19 cellular contexts compared by ENCODE assay signal in the genomic region with DNA sequence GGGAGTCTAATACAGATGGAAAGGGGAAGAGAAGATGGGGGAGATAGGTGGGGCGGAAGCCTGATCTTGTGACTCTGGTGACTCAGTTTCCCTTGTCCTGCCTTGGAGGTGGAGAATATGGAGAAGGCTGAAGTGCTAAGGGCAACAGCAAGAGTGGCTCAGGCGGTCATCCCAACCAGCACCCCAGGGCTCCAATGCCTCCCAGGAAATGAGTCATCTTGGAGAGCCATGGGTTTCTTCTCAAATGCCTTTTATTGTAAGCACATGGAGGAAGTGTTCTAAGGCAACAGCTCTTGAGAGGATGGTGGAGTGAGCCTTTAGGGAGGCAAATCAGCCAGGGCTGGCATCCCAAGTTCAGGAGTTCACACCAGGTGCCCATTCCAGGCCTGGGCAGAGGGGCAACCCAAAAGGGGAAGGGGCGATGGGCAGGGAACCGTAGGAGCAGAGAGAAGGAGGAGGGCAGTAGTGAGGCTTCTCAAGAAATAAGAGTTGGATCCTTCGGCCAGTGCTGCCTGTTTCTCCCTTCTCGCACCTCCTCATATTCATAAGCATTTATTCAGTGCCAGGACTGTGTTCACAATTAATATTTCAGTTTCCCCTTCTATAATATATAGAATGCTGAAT. TPM values are rescaled to one million over a fixed set of nuclear protein-coding genes. Genes with fewer than 3 reads are reported as not detected.
DNase-seq lines count a peak whose midpoint lies in the region; ATAC-seq and TF ChIP-seq lines count a peak whose summit lies in the region.
"Had no signal": no experiment of that assay in that cellular context is flagged by ENCODE, and none has a peak within 500 bp of the region (broad histone marks: within the 10 kb centered on the region; RNA-seq: fewer than 3 reads in every experiment).

No MANE protein-coding gene starts in this region.

- H3K4me1 ChIP-seq in RWPE2 (ENCODE audit: insufficient read depth, poor library complexity, severe bottlenecking) = peaks cover 28% of the 10 kb centered on the region
- peaks cover 12% of the 10 kb centered on the region for H3K4me1 ChIP-seq in HAP-1

- H3K9me3 ChIP-seq in RWPE2 (ENCODE audit: severe bottlenecking) = no peaks in the 10 kb centered on the region
- H3K9me3 ChIP-seq in HAP-1 = no peaks in the 10 kb centered on the region
- H3K9me3 ChIP-seq: left ventricle myocardium inferior, right atrium auricular region had no signal

- peak overlapping the region; percentile 89 for H3K27ac ChIP-seq in RWPE2 (ENCODE audit: poor library complexity, severe bottlenecking)
- H3K27ac ChIP-seq: left ventricle myocardium inferior, right atrium auricular region had no signal

- DNase-seq in AG10803 (ENCODE audit: low read depth) = peak; percentile 57
- DNase-seq in HK-2 (ENCODE audit: unreplicated experiment) = peak; percentile 61
- DNase-seq in RWPE2 (ENCODE audit: low spot score) = no peak
- peak; percentile 36 for DNase-seq in fibroblast of the aortic adventitia (ENCODE audit: low read depth)
- DNase-seq in HAP-1 (ENCODE audit: low spot score in 2 of 2) = no peak
- DNase-seq in NCI-H446 treated with DMSO at 0.1 percent for 48 hours (lab: John Stamatoyannopoulos, UW) = no peak
- no peak for DNase-seq in NCI-H2029 treated with DMSO at 0.1 percent for 48 hours (lab: John Stamatoyannopoulos, UW)
- DNase-seq in germinal center (ENCODE audit: low spot score) = no peak
- DNase-seq: activated T-cell treated with anti-CD3 and anti-CD28 coated beads, Interleukin-2, amount 50 U/mL, for 72 hours; AML-193; amygdala; dermis blood vessel endothelial cell; DMS79; head of caudate nucleus; left ventricle myocardium inferior; nephron progenitor cell; stimulated activated CD4-positive, alpha-beta T cell treated with anti-CD3 and anti-CD28 coated beads, Interleukin-4, amount 100 ng/mL, for 1 hour had no signal

- in situ Hi-C loops in HAP-1 (cut with MboI; ENCODE audit: low sequenced_read_pairs) = loop anchor here (25.0 kb wide), 1 partner anchor 396 kb away; the partner anchor contains the start of gene TP53INP2

- H3K27me3 ChIP-seq in RWPE2 (ENCODE audit: insufficient read depth, poor library complexity, severe bottlenecking) (no peaks in the 10 kb centered on the region), HAP-1 (ENCODE audit: low read depth) (no peaks in the 10 kb centered on the region)
- H3K27me3 ChIP-seq: right atrium auricular region had no signal

- peak; percentile 6; the same call in 2 of the 3 replicates for ATAC-seq in RWPE2 (ENCODE audit: low read depth)
- ATAC-seq: activated T-cell treated with anti-CD3 and anti-CD28 coated beads, Interleukin-2, amount 50 U/mL, for 72 hours; stimulated activated memory B cell treated with anti-CD40 and anti-IgM and Interleukin-4, amounts not matched to agents 10 μg/mL and 1 μg/mL and 100 μg/mL, for 72 hours had no signal

- H3K4me3 ChIP-seq in AG10803 (ENCODE audit: low read length) (no peak overlapping the region), RWPE2 (ENCODE audit: severe bottlenecking) (no peak overlapping the region), fibroblast of the aortic adventitia (ENCODE audit: low read depth, low read length) (no peak overlapping the region), HAP-1 (no peak overlapping the region)
- H3K4me3 ChIP-seq: left ventricle myocardium inferior, right atrium auricular region had no signal

- H3K36me3 ChIP-seq in RWPE2 (ENCODE audit: low read depth) = no peaks in the 10 kb centered on the region
- no peaks in the 10 kb centered on the region for H3K36me3 ChIP-seq in HAP-1 (replicated peaks)
- H3K36me3 ChIP-seq: left ventricle myocardium inferior, right atrium auricular region had no signal

- TF ChIP-seq CTCF in AG10803 (conservative IDR thresholded peaks at IDR 0.05; ENCODE audit: low read length) (no peak), RWPE2 (IDR thresholded peaks at IDR 0.05; ENCODE audit: poor library complexity, severe bottlenecking) (no peak), fibroblast of the aortic adventitia (IDR thresholded peaks at IDR 0.05; ENCODE audit: insufficient read depth, low read length) (no peak)

RNA-seq across cellular contexts. Expression of gene AHCY, which starts 13.1 kb away (rescaled TPM):
- total RNA-seq in fibroblast of the aortic adventitia (ENCODE audit: low replicate concordance) = 29.3 and 88.3 TPM in 2 replicates

RNA-seq across cellular contexts. Expression of gene ITCH, which starts 46.8 kb away (rescaled TPM):
- total RNA-seq in fibroblast of the aortic adventitia (ENCODE audit: low replicate concordance) = 37.5 and 70.7 TPM in 2 replicates

Comparison
In these comparisons a context has a peak if more than half of its experiments do, and no peak if none do; other contexts are left out.
1. DNase-seq: peak in AG10803 (single experiment), HK-2 (single experiment) and fibroblast of the aortic adventitia (single experiment); none in RWPE2 (single experiment), HAP-1 (0 of 2), NCI-H446 treated with DMSO at 0.1 percent for 48 hours (single experiment), NCI-H2029 treated with DMSO at 0.1 percent for 48 hours (single experiment) and germinal center (single experiment).